In genomic region chr16:83602797-83603735, GRCh38 we compare ENCODE assay signal across 1 cellular context.
TF ChIP-seq lines count a peak whose summit lies in the region.

No MANE protein-coding gene starts in this region.

TF ChIP-seq in GM23338, 12 proteins besides CTCF, POLR2A, EP300 and RAD21 (continued from another document):
- peak; percentile 63 for TF ChIP-seq ZNF462 (CRISPR knock-in tag; IDR thresholded peaks at IDR 0.05)
- no peak for TF ChIP-seq ZNF331 (CRISPR knock-in tag; IDR thresholded peaks at IDR 0.05; ENCODE audit: low read depth)
- no peak for TF ChIP-seq JUNB (IDR thresholded peaks at IDR 0.05; ENCODE audit: unreplicated experiment)
